ENCODE assay signal across 11 cellular contexts in genomic region chr4:122224348-122224747, GRCh38.
DNase-seq lines count a peak whose midpoint lies in the region; ATAC-seq, FAIRE-seq and TF ChIP-seq lines count a peak whose summit lies in the region.
"Had no signal": no experiment of that assay in that cellular context is flagged by ENCODE, and none has a peak within 500 bp of the region (broad histone marks: within the 10 kb centered on the region; RNA-seq: fewer than 3 reads in every experiment).

No MANE protein-coding gene starts in this region.

- DNase-seq in activated T-cell treated with anti-CD3 and anti-CD28 coated beads for 4 hours (peak; percentile 0), LNCaP clone FGC (ENCODE audit: low read depth) (no peak), K562 (ENCODE audit: extremely low read depth in 1 of 4, low spot score in 3 of 4) (peak; percentile 8 to 31 (median 10)), osteoblast (ENCODE audit: insufficient read length, low spot score, missing footprints) (no peak), NCI-H128 (lab: John Stamatoyannopoulos, UW; ENCODE audit: unreplicated experiment) (no peak), amniotic stem cell (lab: John Stamatoyannopoulos, UW) (no peak)
- DNase-seq in activated T-cell treated with anti-CD3 and anti-CD28 coated beads, Interleukin-2, amount 50 U/mL, for 4 hours, result no peak
- DNase-seq: NCI-H2081 had no signal

- H3K9me1 ChIP-seq in K562 (ENCODE audit: control insufficient read depth, insufficient read depth, low read length), result no peaks in the 10 kb centered on the region

- TF ChIP-seq CTCF in LNCaP clone FGC (IDR thresholded peaks at IDR 0.05; ENCODE audit: control insufficient read depth, extremely low read depth, insufficient read depth) (peak; percentile 37; the same call in 1 of the 2 replicates), K562 (IDR thresholded peaks at IDR 0.05 in 2 of 3, conservative IDR thresholded peaks at IDR 0.05 in 1 of 3; ENCODE audit: insufficient read depth in 2 of 3, low read depth in 1 of 3, low read length in 3 of 3) (peak; percentile 37 to 47 (median 46); a peak in 5 of 6 replicates), osteoblast (IDR thresholded peaks at IDR 0.05; ENCODE audit: extremely low read depth, low read depth, low read length) (peak; percentile 44)

- H3K4me1 ChIP-seq in K562 (replicated peaks in 1 of 2; ENCODE audit: control insufficient read depth in 2 of 2, insufficient read depth in 2 of 2, low read length in 2 of 2) (no peaks in the 10 kb centered on the region), osteoblast (ENCODE audit: insufficient read depth, low read length) (no peaks in the 10 kb centered on the region)

- no peak for TF ChIP-seq POLR2A in K562 (conservative IDR thresholded peaks at IDR 0.05)

- no peaks in the 10 kb centered on the region for H3K9me3 ChIP-seq in K562 (replicated peaks; ENCODE audit: control insufficient read depth, insufficient read depth, low read depth, low read length)
- H3K9me3 ChIP-seq in osteoblast (ENCODE audit: low read depth, low read length), result no peaks in the 10 kb centered on the region

- in situ Hi-C loops in K562 (cut with MboI), result no loop called here

- H3K27me3 Mint-ChIP-seq in activated T-cell treated with anti-CD3 and anti-CD28 coated beads, Interleukin-2, amount 50 U/mL, for 4 hours (ENCODE audit: low read depth), result no peaks in the 10 kb centered on the region
- H3K27me3 Mint-ChIP-seq: naive thymus-derived CD8-positive, alpha-beta T cell had no signal

- H2AFZ ChIP-seq in K562 (ENCODE audit: low read depth, low read length) (no peak overlapping the region), osteoblast (ENCODE audit: low read length) (no peak overlapping the region)

- POLR2A ChIA-PET in K562 (lab: Yijun Ruan, JAX), result interaction anchor here (0.9 kb wide), 1 partner anchor 9 kb away, joined by 3 read pairs; no protein-coding TSS in a partner anchor

- H3K79me2 ChIP-seq in K562 (ENCODE audit: control insufficient read depth, insufficient read depth, low read length), result no peaks in the 10 kb centered on the region
- H3K79me2 ChIP-seq in osteoblast (ENCODE audit: insufficient read depth, low read length), result no peaks in the 10 kb centered on the region

- no peak overlapping the region for H3K9ac ChIP-seq in K562 (ENCODE audit: insufficient read depth in 1 of 2, low read depth in 2 of 2, low read length in 2 of 2)

- no peaks in the 10 kb centered on the region for H3K9me3 Mint-ChIP-seq in activated T-cell treated with anti-CD3 and anti-CD28 coated beads, Interleukin-2, amount 50 U/mL, for 4 hours
- H3K9me3 Mint-ChIP-seq: CD8-positive, alpha-beta T cell; naive thymus-derived CD8-positive, alpha-beta T cell had no signal

- no peak overlapping the region for H3K4me3 ChIP-seq in LNCaP clone FGC (ENCODE audit: low read depth, low read length)
- no peak overlapping the region for H3K4me3 ChIP-seq in K562
- H3K4me3 ChIP-seq in osteoblast (ENCODE audit: insufficient read depth, low read length), result no peak overlapping the region

- H3K27ac ChIP-seq in K562 (ENCODE audit: extremely low read depth, low read depth, low read length), result no peak overlapping the region
- no peak overlapping the region for H3K27ac ChIP-seq in osteoblast (ENCODE audit: low read depth, low read length)

- H3K4me3 Mint-ChIP-seq in activated T-cell treated with anti-CD3 and anti-CD28 coated beads, Interleukin-2, amount 50 U/mL, for 4 hours, result no peak overlapping the region
- H3K4me3 Mint-ChIP-seq: CD8-positive, alpha-beta T cell; naive thymus-derived CD8-positive, alpha-beta T cell had no signal

- H3K4me1 Mint-ChIP-seq in activated T-cell treated with anti-CD3 and anti-CD28 coated beads, Interleukin-2, amount 50 U/mL, for 4 hours (ENCODE audit: low read depth), result peaks cover 12% of the 10 kb centered on the region

- peak in 1 of 2 experiments; percentile 29; a peak in 2 of 4 replicates for TF ChIP-seq RAD21 in K562 (CRISPR knock-in tag; conservative IDR thresholded peaks at IDR 0.05 in 1 of 2, IDR thresholded peaks at IDR 0.05 in 1 of 2)

- intact Hi-C loops in K562 (cut with micrococcal nuclease), result loop anchor here (1.0 to 10.0 kb wide), 3 partner anchors 220 to 324 kb away; no protein-coding TSS in a partner anchor

- no peak for ATAC-seq in activated T-cell treated with anti-CD3 and anti-CD28 coated beads, Interleukin-2, amount 50 U/mL, for 4 hours
- peak; percentile 75; the same call in 2 of the 3 replicates for ATAC-seq in K562
- no peak for ATAC-seq in HG03442 (IDR thresholded peaks at IDR 0.05; ENCODE audit: unreplicated experiment)
- ATAC-seq: CD8-positive, alpha-beta T cell; naive thymus-derived CD8-positive, alpha-beta T cell had no signal

- peaks cover 12% of the 10 kb centered on the region for H3K36me3 ChIP-seq in K562 (ENCODE audit: control insufficient read depth, insufficient read depth, low read length)
- peaks cover 21% of the 10 kb centered on the region for H3K36me3 ChIP-seq in osteoblast (ENCODE audit: insufficient read depth, low read length)

- WGBS in K562 (ENCODE audit: insufficient coverage, low coverage, missing lambda C conversion rate), result 62% methylated on average over 4 of the region's 4 CpGs

- H3K4me2 ChIP-seq in K562 (ENCODE audit: insufficient read depth, low read length), result no peak overlapping the region
- no peak overlapping the region for H3K4me2 ChIP-seq in osteoblast (ENCODE audit: insufficient read depth, low read length)

- H3K36me3 Mint-ChIP-seq in activated T-cell treated with anti-CD3 and anti-CD28 coated beads, Interleukin-2, amount 50 U/mL, for 4 hours (ENCODE audit: insufficient read depth), result peaks cover 32% of the 10 kb centered on the region

- H3K27me3 ChIP-seq in K562 (ENCODE audit: control insufficient read depth in 2 of 2, insufficient read depth in 2 of 2, low read length in 2 of 2), result no peaks in the 10 kb centered on the region
- no peaks in the 10 kb centered on the region for H3K27me3 ChIP-seq in osteoblast (ENCODE audit: insufficient read depth, low read length)

- BruUV-seq in K562 (replicated peaks; lab: Mats Ljungman, UMichigan), result no TSS peak

- peak; percentile 40 for FAIRE-seq in K562 (lab: Jason Lieb, UNC)

- H4K20me1 ChIP-seq in K562 (replicated peaks; ENCODE audit: control insufficient read depth, insufficient read depth, low read length) (no peaks in the 10 kb centered on the region), osteoblast (ENCODE audit: insufficient read depth, low read length) (no peaks in the 10 kb centered on the region)

- CTCF ChIA-PET in K562 (lab: Yijun Ruan, JAX; ENCODE audit: low intra/inter-chr PET ratio), result interaction anchor here (1.4 kb wide), 1 partner anchor 324 kb away, joined by 3 read pairs; no protein-coding TSS in a partner anchor

- TF ChIP-seq EP300 in K562 (IDR thresholded peaks at IDR 0.05; ENCODE audit: low read length), result no peak

TF ChIP-seq in K562, 482 proteins besides CTCF, POLR2A, EP300 and RAD21:
- TF ChIP-seq SMC3 (conservative IDR thresholded peaks at IDR 0.05; ENCODE audit: insufficient read depth, low read depth, low read length) (0 out of 2 replicates have a peak, but pooled peaks have one; percentile 7), ZNF436 (CRISPR knock-in tag; IDR thresholded peaks at IDR 0.05) (no peak)
TF ChIP-seq in K562: peak in this region for 1.

Comparison
In these comparisons a context has a peak if more than half of its experiments do, and no peak if none do; other contexts are left out.
1. DNase-seq: peak in activated T-cell treated with anti-CD3 and anti-CD28 coated beads for 4 hours (single experiment) and K562 (4 of 4); none in activated T-cell treated with anti-CD3 and anti-CD28 coated beads, Interleukin-2, amount 50 U/mL, for 4 hours (single experiment), LNCaP clone FGC (single experiment), osteoblast (single experiment), NCI-H128 (single experiment) and amniotic stem cell (single experiment).
2. Peak in every context shown above with its lines, with median percentiles within 50 percentile points of each other: CTCF ChIP-seq.